ENCODE assay signal across 33 cellular contexts in the genomic region with DNA sequence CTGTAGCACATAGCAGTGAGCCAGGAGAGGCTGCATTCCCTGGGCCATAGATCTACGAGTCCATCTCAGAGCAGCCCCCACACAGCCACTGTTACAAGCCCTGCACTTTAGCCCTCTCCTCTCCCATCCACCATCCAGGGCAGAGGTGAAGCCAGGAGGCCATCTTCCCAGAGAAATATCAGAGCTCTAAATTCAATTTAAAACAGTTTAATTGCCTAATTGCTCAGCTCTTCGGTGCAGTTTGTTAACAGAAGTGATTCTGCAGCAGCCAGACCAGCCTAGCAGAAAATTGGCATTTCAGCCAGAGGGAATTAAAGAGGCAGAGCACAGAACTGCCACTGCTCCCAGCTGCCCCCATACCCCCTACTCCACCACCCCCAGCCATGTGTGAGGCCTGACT.
"Had no signal": no experiment of that assay in that cellular context is flagged by ENCODE, and none has a peak within 500 bp of the region (broad histone marks: within the 10 kb centered on the region; RNA-seq: fewer than 3 reads in every experiment).

No MANE protein-coding gene starts in this region.

- H3K4me3 ChIP-seq: adrenal gland, body of pancreas, cardiac muscle cell, colonic mucosa, esophagus squamous epithelium, left ventricle myocardium inferior, lung, mucosa of descending colon, ovary, prostate gland, skin epidermis, thoracic aorta, uterus had no signal

- H3K36me3 ChIP-seq: adrenal gland, cardiac muscle cell, colonic mucosa, esophagus squamous epithelium, left ventricle myocardium inferior, ovary, prostate gland, thoracic aorta, uterus had no signal

- H3K27ac ChIP-seq: adrenal gland, body of pancreas, cardiac muscle cell, colonic mucosa, epithelial cell of prostate, esophagus squamous epithelium, left ventricle myocardium inferior, ovary, prostate gland, skin epidermis, thoracic aorta, uterus, VCaP had no signal

- FAIRE-seq: endometrium, TTC549 had no signal

- H3K9me3 ChIP-seq: adrenal gland, body of pancreas, colonic mucosa, esophagus squamous epithelium, left ventricle myocardium inferior, mucosa of descending colon, ovary, prostate gland, thoracic aorta, uterus had no signal

- DNase-seq: activated CD4-positive, alpha-beta T cell treated with anti-CD3 and anti-CD28 coated beads for 4 hours; activated CD4-positive, alpha-beta T cell treated with anti-CD3 and anti-CD28 coated beads, Interleukin-2, amount 50 U/mL, for 4 hours; activated effector memory CD4-positive, alpha-beta T cell treated with anti-CD3 and anti-CD28 coated beads, Interleukin-2, amount 50 U/mL, for 16 hours; activated naive CD4-positive, alpha-beta T cell treated with anti-CD3 and anti-CD28 coated beads for 36 hours; activated naive CD8-positive, alpha-beta T cell treated with anti-CD3 and anti-CD28 coated beads for 36 hours; activated T-cell treated with anti-CD3 and anti-CD28 coated beads for 4 hours; adrenal gland; body of pancreas; cerebellar nuclear complex; colonic mucosa; effector CD8-positive, alpha-beta T cell; esophagus squamous epithelium; foreskin melanocyte; left ventricle myocardium inferior; mucosa of descending colon; ovary; retina; stimulated activated CD4-positive, alpha-beta T cell treated with anti-CD3 and anti-CD28 coated beads, Interleukin-12 subunit alpha, Interleukin-12 subunit beta, amount 100 ng/mL, for 4 hours; stimulated activated CD4-positive, alpha-beta T cell treated with anti-CD3 and anti-CD28 coated beads, Interleukin-4, amount 100 ng/mL, for 1 hour; stimulated activated naive CD8-positive, alpha-beta T cell treated with anti-CD3 and anti-CD28 coated beads, Interleukin-15, Interleukin-2, amounts not matched to agents 100 U/mL and 50 U/mL, for 24 hours; T-helper 9 cell; uterus had no signal

- ATAC-seq: body of pancreas; mucosa of descending colon; natural killer cell treated with Interleukin-12 subunit alpha and Interleukin-12 subunit beta and Interleukin-15 and Interleukin-18, amount 100 ng/mL, for 72 hours; sciatic nerve; stimulated activated naive CD8-positive, alpha-beta T cell treated with anti-CD3 and anti-CD28 coated beads, Interleukin-15, Interleukin-2, amounts not matched to agents 100 U/mL and 50 U/mL, for 24 hours had no signal
